In the genomic region with DNA sequence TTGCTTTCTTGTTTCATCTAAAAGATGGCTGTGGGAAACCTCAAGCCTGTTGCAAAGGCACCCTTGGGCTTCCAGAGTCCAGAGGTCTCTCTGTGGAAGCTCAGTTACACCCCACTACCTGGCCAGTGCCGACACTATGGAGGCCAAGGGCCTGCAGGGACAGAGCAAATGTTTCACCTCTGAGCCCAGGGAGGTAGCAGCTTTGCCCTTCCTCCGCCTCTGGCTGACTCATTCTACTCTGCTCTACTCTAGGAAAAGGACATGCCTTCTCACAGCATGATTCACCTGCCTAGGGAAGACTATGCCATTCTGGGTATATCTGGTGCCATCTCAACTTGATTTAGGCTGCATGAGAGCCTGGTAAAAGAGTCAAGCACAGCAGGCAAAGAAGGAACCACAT, we compare ENCODE assay signal across 11 cellular contexts. TPM values are rescaled to one million over a fixed set of nuclear protein-coding genes. Genes with fewer than 3 reads are reported as not detected.
DNase-seq lines count a peak whose midpoint lies in the region; ATAC-seq, FAIRE-seq and TF ChIP-seq lines count a peak whose summit lies in the region.
"Had no signal": no experiment of that assay in that cellular context is flagged by ENCODE, and none has a peak within 500 bp of the region (broad histone marks: within the 10 kb centered on the region; RNA-seq: fewer than 3 reads in every experiment).

No MANE protein-coding gene starts in this region.

- H3K27me3 Mint-ChIP-seq in mesothelial cell of epicardium (ENCODE audit: low read depth), result no peaks in the 10 kb centered on the region

- WGBS in psoas muscle, 3 donors, result 48 to 54% (median 48%) methylated on average over 2 of the region's 2 CpGs

- H3K36me3 Mint-ChIP-seq in mesothelial cell of epicardium, result peaks cover 8% of the 10 kb centered on the region

- H3K4me1 Mint-ChIP-seq in mesothelial cell of epicardium, result peaks cover 12% of the 10 kb centered on the region

- H3K4me1 ChIP-seq in psoas muscle, result peaks cover 64% of the 10 kb centered on the region
- H3K4me1 ChIP-seq: suprapubic skin had no signal

- H3K27me3 ChIP-seq in psoas muscle (ENCODE audit: insufficient read depth in 3 of 3, low read length in 2 of 3), result no peaks in the 10 kb centered on the region
- H3K27me3 ChIP-seq: suprapubic skin had no signal

- H3K27ac Mint-ChIP-seq in mesothelial cell of epicardium, result no peak overlapping the region
- H3K27ac Mint-ChIP-seq: T-helper 1 cell treated with Interleukin-12 subunit alpha and Interleukin-12 subunit beta and Interleukin-4 antibody, amounts not matched to agents 30 μg/mL and 1 μg/mL, for 36 hours had no signal

- no peak for TF ChIP-seq CTCF in foreskin fibroblast (IDR thresholded peaks at IDR 0.05; ENCODE audit: low read depth, low read length)
- TF ChIP-seq CTCF in psoas muscle (IDR thresholded peaks at IDR 0.05), result no peak
- TF ChIP-seq CTCF in mesothelial cell of epicardium (IDR thresholded peaks at IDR 0.05; ENCODE audit: unreplicated experiment), result no peak

- ATAC-seq in psoas muscle (peak; percentile 84 to 93 (median 90)), HG03045 (IDR thresholded peaks at IDR 0.05; ENCODE audit: unreplicated experiment) (no peak)

- H3K4me3 ChIP-seq in foreskin fibroblast (ENCODE audit: low read depth in 1 of 2, low read length in 2 of 2) (no peak overlapping the region), psoas muscle (no peak overlapping the region)
- H3K4me3 ChIP-seq: suprapubic skin had no signal

- intact Hi-C loops in psoas muscle (cut with DNase I), result no loop called here

- DNase-seq in H54 (ENCODE audit: insufficient read length, low spot score), result peak; percentile 46
- peak; percentile 64 for DNase-seq in NCI-H226
- peak; percentile 24 to 65 for DNase-seq in foreskin fibroblast
- peak; percentile 24 to 63 for DNase-seq in psoas muscle
- no peak for DNase-seq in T-helper 9 cell
- no peak for DNase-seq in mesothelial cell of epicardium (ENCODE audit: low spot score in 2 of 2, unreplicated experiment in 2 of 2)
- DNase-seq: aorta, NCI-H2081 treated with DMSO at 0.1 percent for 48 hours had no signal

- no peak for TF ChIP-seq POLR2A in H54 (IDR thresholded peaks at IDR 0.05; ENCODE audit: low read depth, low read length)

- FAIRE-seq in H54 (lab: Jason Lieb, UNC), result peak; percentile 99

- peaks cover 8% of the 10 kb centered on the region for H3K9me3 ChIP-seq in psoas muscle
- H3K9me3 ChIP-seq: suprapubic skin had no signal

- peak overlapping the region; percentile 95 for H3K27ac ChIP-seq in psoas muscle
- H3K27ac ChIP-seq: suprapubic skin had no signal

- H3K9me3 Mint-ChIP-seq in mesothelial cell of epicardium, result peaks cover 35% of the 10 kb centered on the region

- no peak overlapping the region for H3K4me3 Mint-ChIP-seq in mesothelial cell of epicardium
- H3K4me3 Mint-ChIP-seq: T-helper 1 cell treated with Interleukin-12 subunit alpha and Interleukin-12 subunit beta and Interleukin-4 antibody, amounts not matched to agents 30 μg/mL and 1 μg/mL, for 36 hours had no signal

- peaks cover 0 to 14% of the 10 kb centered on the region in 2 donors for H3K36me3 ChIP-seq in psoas muscle (ENCODE audit: insufficient read depth in 1 of 2, low read depth in 1 of 2)
- H3K36me3 ChIP-seq: suprapubic skin had no signal

RNA-seq across cellular contexts. Expression of a gene that starts 12.2 kb away (rescaled TPM):
- 100 to 1,000 TPM; 388 to 842 (median 567) TPM for total RNA-seq in psoas muscle
- polyA plus RNA-seq in psoas muscle, result 100 to 1,000 TPM in 2 of 3 donors, 10 to 100 TPM in 1; 54.8 to 209 (median 117) TPM
- 1.2 to 2.8 TPM (median 2.1 TPM) in 3 replicates for total RNA-seq in mesothelial cell of epicardium

RNA-seq across cellular contexts. Expression of a gene that starts 40.0 kb away (rescaled TPM):
- total RNA-seq in psoas muscle (1,000 to 10,000 TPM in 3 of 4 donors, 100 to 1,000 TPM in 1; 995 to 3,547 (median 2,203) TPM), mesothelial cell of epicardium (217 to 222 TPM (median 220 TPM) in 3 replicates)
- polyA plus RNA-seq in psoas muscle, result 1,000 to 10,000 TPM in 2 of 3 donors, 100 to 1,000 TPM in 1; 957 to 3,920 (median 1,327) TPM

RNA-seq across cellular contexts. Expression of a gene that starts 54.4 kb away (rescaled TPM):
- 100 to 1,000 TPM; 163 to 212 (median 180) TPM for total RNA-seq in psoas muscle
- 100 to 1,000 TPM; 193 to 243 (median 240) TPM for polyA plus RNA-seq in psoas muscle
- total RNA-seq in mesothelial cell of epicardium, result 195 to 225 TPM (median 215 TPM) in 3 replicates

Comparison
In these comparisons a context has a peak if more than half of its experiments do, and no peak if none do; other contexts are left out.
1. DNase-seq: peak in H54 (single experiment), NCI-H226 (single experiment), foreskin fibroblast (2 of 2) and psoas muscle (2 of 2); none in T-helper 9 cell (single experiment) and mesothelial cell of epicardium (0 of 2).
2. RNA of a gene that starts 12.2 kb away (total RNA-seq): 388 to 842 TPM in psoas muscle; 1.2 to 2.8 TPM in mesothelial cell of epicardium; every median in the first group is over 100 times any median in the second.